In the genomic region with DNA sequence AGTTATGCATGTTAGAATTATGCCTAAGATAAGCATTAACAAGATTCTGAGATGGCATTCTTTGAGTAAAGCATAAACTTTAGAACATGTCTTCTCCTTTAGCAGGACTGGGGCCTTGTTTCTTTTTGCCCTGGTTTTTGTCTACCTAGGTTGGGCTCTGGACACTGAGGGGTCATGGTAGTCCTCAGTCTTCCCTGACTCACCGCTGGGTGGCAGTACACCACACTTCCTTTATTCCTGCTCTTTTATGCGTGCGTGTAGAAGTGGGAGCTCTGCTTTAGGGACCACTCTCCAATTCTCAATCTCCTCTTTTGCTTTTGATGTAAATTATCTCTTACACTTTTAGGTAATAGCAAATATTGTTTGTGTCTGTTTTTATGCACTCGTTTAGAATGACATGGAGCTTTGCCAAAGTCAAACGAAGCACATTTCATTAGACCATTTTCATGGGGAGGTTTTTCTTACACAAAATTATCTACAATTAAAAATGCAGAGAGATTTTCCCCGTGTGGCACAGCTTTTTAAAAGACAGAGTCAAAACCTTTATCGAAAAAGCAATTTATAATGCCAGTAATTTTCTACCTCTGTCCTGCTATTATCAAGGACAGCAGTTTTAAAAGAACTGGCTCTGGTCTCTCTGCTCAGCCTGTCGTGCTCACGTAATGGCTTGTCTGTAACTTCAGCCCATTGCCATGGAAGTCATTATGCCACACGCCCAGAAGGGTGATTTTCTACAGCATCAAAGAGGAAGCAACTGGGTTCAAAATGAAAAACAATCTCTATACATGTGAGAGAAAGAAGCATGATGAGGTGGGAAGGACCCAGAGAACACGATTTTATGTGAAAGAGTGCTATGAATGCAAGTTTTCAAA, we compare ENCODE assay signal across 8 cellular contexts.
DNase-seq lines count a peak whose midpoint lies in the region; ATAC-seq and TF ChIP-seq lines count a peak whose summit lies in the region.

No MANE protein-coding gene starts in this region.

- H3K4me3 ChIP-seq in ascending aorta, result peak overlapping the region; percentile 37 to 41
- H3K4me3 ChIP-seq in skeletal muscle satellite cell (ENCODE audit: low read length), result no peak overlapping the region

- H3K36me3 Mint-ChIP-seq in T-helper 1 cell treated with Interleukin-12 subunit alpha and Interleukin-12 subunit beta and Interleukin-4 antibody, amounts not matched to agents 30 μg/mL and 1 μg/mL, for 36 hours (ENCODE audit: low read depth), result no peaks in the 10 kb centered on the region

- DNase-seq in AG09319 (ENCODE audit: extremely low read depth, low read depth), result peak; percentile 10
- peak; percentile 70 for DNase-seq in LHCN-M2 (ENCODE audit: low read depth)
- DNase-seq in ascending aorta (ENCODE audit: low spot score in 2 of 2), result peak in 1 of 2 donors; percentile 85
- peak; percentile 65 to 79 for DNase-seq in hippocampal formation (lab: John Stamatoyannopoulos, UW)
- no peak for DNase-seq in DMS79 treated with DMSO at 0.1 percent for 48 hours (lab: John Stamatoyannopoulos, UW)

- H3K27me3 Mint-ChIP-seq in T-helper 1 cell treated with Interleukin-12 subunit alpha and Interleukin-12 subunit beta and Interleukin-4 antibody, amounts not matched to agents 30 μg/mL and 1 μg/mL, for 36 hours (ENCODE audit: low read depth), result no peaks in the 10 kb centered on the region

- peak overlapping the region; percentile 19 for H3K27ac Mint-ChIP-seq in T-helper 1 cell treated with Interleukin-12 subunit alpha and Interleukin-12 subunit beta and Interleukin-4 antibody, amounts not matched to agents 30 μg/mL and 1 μg/mL, for 36 hours

- H3K36me3 ChIP-seq in ascending aorta (no peaks in the 10 kb centered on the region), skeletal muscle satellite cell (ENCODE audit: insufficient read depth, low read length) (no peaks in the 10 kb centered on the region)

- TF ChIP-seq CTCF in AG09319 (IDR thresholded peaks at IDR 0.05; ENCODE audit: low read depth, low read length), result peak; percentile 81
- peak; percentile 83 to 93 (median 89) for TF ChIP-seq CTCF in ascending aorta (IDR thresholded peaks at IDR 0.05)

- no peaks in the 10 kb centered on the region for H3K27me3 ChIP-seq in ascending aorta
- H3K27me3 ChIP-seq in skeletal muscle satellite cell (ENCODE audit: control insufficient read depth, insufficient read depth, low read length), result no peaks in the 10 kb centered on the region

- peaks cover 22% of the 10 kb centered on the region for H3K4me1 Mint-ChIP-seq in T-helper 1 cell treated with Interleukin-12 subunit alpha and Interleukin-12 subunit beta and Interleukin-4 antibody, amounts not matched to agents 30 μg/mL and 1 μg/mL, for 36 hours (ENCODE audit: low read depth)

- no peak overlapping the region for H3K27ac ChIP-seq in ascending aorta

- H3K4me2 ChIP-seq in skeletal muscle satellite cell (ENCODE audit: low read length), result peak overlapping the region; percentile 6

- peak overlapping the region; percentile 39 for H3K9ac ChIP-seq in skeletal muscle satellite cell (ENCODE audit: low read depth, low read length)

- intact Hi-C loops in ascending aorta (cut with DNase I), result loop anchor here (1.0 to 10.0 kb wide), 4 partner anchors 148 to 705 kb away; a partner anchor contains a TSS

- H3K9me3 ChIP-seq in ascending aorta, result no peaks in the 10 kb centered on the region
- H3K9me3 ChIP-seq in skeletal muscle satellite cell (replicated peaks; ENCODE audit: low read length), result no peaks in the 10 kb centered on the region

- H3K4me3 Mint-ChIP-seq in T-helper 1 cell treated with Interleukin-12 subunit alpha and Interleukin-12 subunit beta and Interleukin-4 antibody, amounts not matched to agents 30 μg/mL and 1 μg/mL, for 36 hours, result no peak overlapping the region

- no peaks in the 10 kb centered on the region for H3K9me3 Mint-ChIP-seq in T-helper 1 cell treated with Interleukin-12 subunit alpha and Interleukin-12 subunit beta and Interleukin-4 antibody, amounts not matched to agents 30 μg/mL and 1 μg/mL, for 36 hours

- H3K4me1 ChIP-seq in ascending aorta (peaks cover under 1 to 3% of the 10 kb centered on the region in 2 donors), skeletal muscle satellite cell (ENCODE audit: control insufficient read depth, insufficient read depth, low read length) (peaks cover 9% of the 10 kb centered on the region)

- peak; percentile 76 for ATAC-seq in GM18909 (IDR thresholded peaks at IDR 0.05; ENCODE audit: poor library complexity, unreplicated experiment)
